14 cellular contexts compared by ENCODE assay signal in the genomic region with DNA sequence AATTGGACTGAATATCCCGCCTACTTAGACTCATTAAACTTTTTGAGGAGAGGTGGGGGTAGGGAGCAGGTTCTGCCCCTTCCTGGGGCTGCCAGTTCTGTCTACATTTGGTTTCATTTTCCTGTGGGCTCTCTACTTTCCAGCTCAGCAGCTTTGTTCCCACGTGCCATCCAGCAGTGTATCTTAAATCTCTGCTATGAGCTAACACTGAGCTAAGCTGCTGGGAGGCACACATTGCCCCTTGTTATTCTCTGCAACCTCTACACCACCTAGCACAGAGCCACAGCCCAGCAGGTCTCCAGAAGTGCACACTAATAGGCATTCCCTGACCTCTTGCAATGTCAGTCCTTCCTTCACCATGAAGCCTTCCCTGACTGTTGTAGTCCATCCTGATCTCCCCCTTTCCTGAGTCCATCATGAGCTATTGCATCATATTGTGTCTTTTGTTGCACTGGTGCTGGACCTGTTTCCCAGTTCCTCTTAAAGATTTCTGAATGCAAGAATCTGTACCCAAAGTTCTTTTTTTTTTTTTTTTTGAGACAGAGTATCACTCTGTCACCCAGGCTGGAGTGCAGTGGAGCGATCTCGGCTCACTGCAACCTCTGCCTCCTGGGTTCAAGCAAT. TPM values are rescaled to one million over a fixed set of nuclear protein-coding genes. Genes with fewer than 3 reads are reported as not detected.
DNase-seq lines count a peak whose midpoint lies in the region; ATAC-seq and TF ChIP-seq lines count a peak whose summit lies in the region.
"Had no signal": no experiment of that assay in that cellular context is flagged by ENCODE, and none has a peak within 500 bp of the region (broad histone marks: within the 10 kb centered on the region; RNA-seq: fewer than 3 reads in every experiment).

No MANE protein-coding gene starts in this region.

- peaks cover 2% of the 10 kb centered on the region for H3K4me1 Mint-ChIP-seq in T-helper 17 cell
- H3K4me1 Mint-ChIP-seq: mesothelial cell of epicardium had no signal

- no peak overlapping the region for H3K27ac ChIP-seq in caudate nucleus (ENCODE audit: low read depth, low read length)
- H3K27ac ChIP-seq: parathyroid adenoma, SJSA1 had no signal

- no peaks in the 10 kb centered on the region for H3K36me3 ChIP-seq in HAP-1 (replicated peaks)
- H3K36me3 ChIP-seq: SJSA1 had no signal

- no peak for TF ChIP-seq CTCF in GM12865 (IDR thresholded peaks at IDR 0.05; ENCODE audit: insufficient read depth, low read depth, low read length, missing control alignments)

- H3K27me3 Mint-ChIP-seq in T-helper 17 cell: peaks cover 25% of the 10 kb centered on the region

- in situ Hi-C loops in HAP-1 (cut with MboI; ENCODE audit: low sequenced_read_pairs): no loop called here

- H3K4me1 ChIP-seq in HAP-1: peaks cover 18% of the 10 kb centered on the region
- H3K4me1 ChIP-seq: parathyroid adenoma, SJSA1 had no signal

- H3K27me3 ChIP-seq in HAP-1 (ENCODE audit: low read depth): no peaks in the 10 kb centered on the region
- H3K27me3 ChIP-seq: SJSA1 had no signal

- H3K4me3 ChIP-seq in GM12865 (ENCODE audit: low read depth, low read length) (no peak overlapping the region), HAP-1 (no peak overlapping the region)
- H3K4me3 ChIP-seq: SJSA1 had no signal

- ATAC-seq in T-helper 17 cell (no peak), GM21717 (IDR thresholded peaks at IDR 0.05; ENCODE audit: unreplicated experiment) (no peak)

- H3K27ac Mint-ChIP-seq in T-helper 17 cell: peak overlapping the region; percentile 43
- H3K27ac Mint-ChIP-seq: mesothelial cell of epicardium had no signal

- no peak overlapping the region for H3K4me3 Mint-ChIP-seq in T-helper 17 cell
- H3K4me3 Mint-ChIP-seq: mesothelial cell of epicardium had no signal

- H3K9me3 ChIP-seq in T-helper 17 cell (ENCODE audit: control insufficient read depth, low read length, poor library complexity, severe bottlenecking) (no peaks in the 10 kb centered on the region), HAP-1 (no peaks in the 10 kb centered on the region)
- H3K9me3 ChIP-seq: SJSA1 had no signal

- no peaks in the 10 kb centered on the region for H3K36me3 Mint-ChIP-seq in T-helper 17 cell (ENCODE audit: low read depth)
- H3K36me3 Mint-ChIP-seq: mesothelial cell of epicardium had no signal

- DNase-seq in DMS153 (lab: John Stamatoyannopoulos, UW) (peak; percentile 8), DMS153 treated with DMSO at 0.1 percent for 48 hours (lab: John Stamatoyannopoulos, UW; ENCODE audit: unreplicated experiment) (no peak), GM12865 (ENCODE audit: low read depth) (peak; percentile 6), T-helper 17 cell (no peak), glomerular visceral epithelial cell (ENCODE audit: extremely low spot score) (peak; percentile 31), caudate nucleus (lab: John Stamatoyannopoulos, UW) (no peak), HAP-1 (ENCODE audit: low spot score in 2 of 2) (no peak)
- DNase-seq: activated CD4-positive, CD25-positive, alpha-beta regulatory T cell; NCI-H1436 treated with DMSO at 0.1 percent for 48 hours; NCI-H524 treated with DMSO at 0.1 percent for 48 hours had no signal

RNA-seq across cellular contexts. Expression of gene NRDC, which starts 28.7 kb away (rescaled TPM):
- 100 to 1,000 TPM in 1 of 2 donors, 10 to 100 TPM in 1; 97.9 to 116 TPM for total RNA-seq in T-helper 17 cell

Comparison
In these comparisons a context has a peak if more than half of its experiments do, and no peak if none do; other contexts are left out.
1. DNase-seq: peak in DMS153 (single experiment), GM12865 (single experiment) and glomerular visceral epithelial cell (single experiment); none in DMS153 treated with DMSO at 0.1 percent for 48 hours (single experiment), T-helper 17 cell (0 of 3), caudate nucleus (0 of 61) and HAP-1 (0 of 2).